9 cellular contexts compared by ENCODE assay signal in the genomic region with DNA sequence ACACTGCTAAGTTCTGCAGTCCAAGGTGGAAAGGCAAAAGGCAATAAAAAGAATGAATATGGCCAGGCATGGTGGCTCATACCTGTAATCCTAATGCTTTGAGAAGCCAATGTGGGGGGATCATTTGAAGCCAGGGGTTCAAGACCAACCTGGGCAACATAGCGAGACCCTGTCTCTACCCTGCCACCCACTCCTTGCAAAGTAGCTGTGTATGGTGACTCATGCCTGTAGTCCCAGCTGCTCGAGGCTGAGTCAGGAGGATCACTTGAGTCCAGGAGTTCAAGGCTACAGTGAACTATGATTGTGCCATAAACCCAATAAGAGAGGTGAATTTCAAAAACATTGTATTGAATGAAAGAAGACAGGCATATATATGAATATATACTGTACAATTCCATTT. TPM values are rescaled to one million over a fixed set of nuclear protein-coding genes. Genes with fewer than 3 reads are reported as not detected.
A peak's percentile ranks its signal among the peaks of the same experiment; 100 is the strongest.
DNase-seq lines count a peak whose midpoint lies in the region; ATAC-seq and TF ChIP-seq lines count a peak whose summit lies in the region.
"Had no signal": no experiment of that assay in that cellular context is flagged by ENCODE, and none has a peak within 500 bp of the region (broad histone marks: within the 10 kb centered on the region; RNA-seq: fewer than 3 reads in every experiment).

No MANE protein-coding gene starts in this region.

- RAD21 ChIA-PET in HCT116 (lab: Charles Lee; ENCODE audit: low non-redundant PET in 1 of 2, low total read pairs in 2 of 2, uncharacterized antibody in 2 of 2, unreplicated experiment in 2 of 2) = no interaction called here

- DNase-seq in HCT116 (ENCODE audit: low read depth, low spot score) (no peak), RWPE2 (ENCODE audit: low spot score) (no peak), GM19238 (ENCODE audit: insufficient read length, low spot score) (no peak), NCI-H2081 treated with DMSO at 0.1 percent for 48 hours (lab: John Stamatoyannopoulos, UW) (no peak), 8988T (no peak)
- no peak for DNase-seq in effector memory CD8-positive, alpha-beta T cell
- DNase-seq: heart right ventricle had no signal

- intact Hi-C loops in HCT116 (cut with micrococcal nuclease) = loop anchor here (5.0 kb wide), 2 partner anchors 183 to 328 kb away; no protein-coding TSS in a partner anchor

- TF ChIP-seq CTCF in HCT116 (IDR thresholded peaks at IDR 0.05 in 2 of 3, conservative IDR thresholded peaks at IDR 0.05 in 1 of 3; ENCODE audit: borderline replicate concordance in 1 of 3, insufficient read depth in 1 of 3, low read depth in 2 of 3, low read length in 2 of 3) (no peak), RWPE2 (IDR thresholded peaks at IDR 0.05; ENCODE audit: poor library complexity, severe bottlenecking) (no peak)

- H3K36me3 Mint-ChIP-seq in effector memory CD8-positive, alpha-beta T cell (ENCODE audit: insufficient read depth) = peaks cover 22% of the 10 kb centered on the region

- H2AFZ ChIP-seq in HCT116 (ENCODE audit: low read depth, low read length, poor library complexity, severe bottlenecking) = no peak overlapping the region

- H3K4me3 Mint-ChIP-seq in effector memory CD8-positive, alpha-beta T cell = peak overlapping the region; percentile 89 to 97

- no peaks in the 10 kb centered on the region for H3K9me2 ChIP-seq in HCT116 (ENCODE audit: insufficient read depth)

- H3K36me3 ChIP-seq in HCT116 (ENCODE audit: control insufficient read depth in 1 of 2, insufficient read depth in 2 of 2, low read length in 2 of 2) (no peaks in the 10 kb centered on the region), RWPE2 (ENCODE audit: low read depth) (peaks cover 13% of the 10 kb centered on the region; the same call in 1 of the 2 replicates), rectal smooth muscle tissue (ENCODE audit: control insufficient read depth, insufficient read depth, low read length) (no peaks in the 10 kb centered on the region)

- TF ChIP-seq RAD21 in HCT116 (IDR thresholded peaks at IDR 0.05; ENCODE audit: low read depth) = no peak

- peak overlapping the region in 1 of 2 donors; percentile 100 for H3K27ac Mint-ChIP-seq in effector memory CD8-positive, alpha-beta T cell

- no peak overlapping the region for H3K27ac ChIP-seq in HCT116 (ENCODE audit: low read depth, low read length)
- peak overlapping the region; percentile 93 for H3K27ac ChIP-seq in RWPE2 (ENCODE audit: poor library complexity, severe bottlenecking)
- no peak overlapping the region for H3K27ac ChIP-seq in rectal smooth muscle tissue (ENCODE audit: low read depth, low read length)

- H3K4me3 ChIP-seq in HCT116 (replicated peaks in 1 of 2; ENCODE audit: low read depth in 1 of 2, low read length in 2 of 2) = peak overlapping the region; percentile 10 to 90; a peak in 3 of 4 replicates
- H3K4me3 ChIP-seq in RWPE2 (ENCODE audit: severe bottlenecking) = no peak overlapping the region
- peak overlapping the region; percentile 19 for H3K4me3 ChIP-seq in rectal smooth muscle tissue (ENCODE audit: low read length)

- H3K27me3 ChIP-seq in HCT116 (ENCODE audit: insufficient read depth, low read length) (no peaks in the 10 kb centered on the region), RWPE2 (ENCODE audit: insufficient read depth, poor library complexity, severe bottlenecking) (no peaks in the 10 kb centered on the region), rectal smooth muscle tissue (ENCODE audit: control insufficient read depth, insufficient read depth, low read length) (no peaks in the 10 kb centered on the region)
- H3K27me3 ChIP-seq: heart right ventricle had no signal

- ATAC-seq in HCT116 = no peak
- no peak for ATAC-seq in RWPE2 (ENCODE audit: low read depth)
- ATAC-seq in effector memory CD8-positive, alpha-beta T cell (replicated peaks) = no peak
- ATAC-seq in HG02884 (IDR thresholded peaks at IDR 0.05; ENCODE audit: unreplicated experiment) = no peak
- ATAC-seq: heart right ventricle had no signal

- peaks cover 81% of the 10 kb centered on the region for H3K79me2 ChIP-seq in HCT116 (ENCODE audit: insufficient read depth, low read length)

- H3K4me1 ChIP-seq in HCT116 (ENCODE audit: control insufficient read depth in 1 of 2, insufficient read depth in 2 of 2, low read length in 2 of 2) (peaks cover 48 to 68% of the 10 kb centered on the region in 2 experiments), RWPE2 (ENCODE audit: insufficient read depth, poor library complexity, severe bottlenecking) (peaks cover 53% of the 10 kb centered on the region), rectal smooth muscle tissue (ENCODE audit: control insufficient read depth, insufficient read depth, low read length) (peaks cover 23% of the 10 kb centered on the region)

- peak overlapping the region; percentile 81 for H3K4me2 ChIP-seq in HCT116 (ENCODE audit: low read length)

- POLR2A ChIA-PET in HCT116 (lab: Charles Lee) = interaction anchor here (1.1 to 1.4 kb wide), 2 partner anchors 13 to 388 kb away, joined by 3 read pairs; no protein-coding TSS in a partner anchor

- H3K9me3 ChIP-seq in HCT116 (ENCODE audit: control insufficient read depth in 1 of 2, insufficient read depth in 1 of 2, low read depth in 1 of 2, low read length in 2 of 2) (no peaks in the 10 kb centered on the region), RWPE2 (ENCODE audit: severe bottlenecking) (no peaks in the 10 kb centered on the region)
- H3K9me3 ChIP-seq: heart right ventricle had no signal

- H3K9ac ChIP-seq in HCT116 (ENCODE audit: low read length) = 0 out of 2 replicates have a peak overlapping the region, but pooled peaks have one; percentile 18
- H3K9ac ChIP-seq in rectal smooth muscle tissue (ENCODE audit: low read length) = no peak overlapping the region

- TF ChIP-seq POLR2A in HCT116 (IDR thresholded peaks at IDR 0.05; ENCODE audit: borderline replicate concordance, extremely low read depth, insufficient read depth, insufficient read length) = no peak

- H3K4me1 Mint-ChIP-seq in effector memory CD8-positive, alpha-beta T cell (ENCODE audit: low read depth in 2 of 2) = peaks cover 69 to 80% of the 10 kb centered on the region in 2 donors

- CTCF ChIA-PET in HCT116 (lab: Charles Lee) = no interaction called here

- no peaks in the 10 kb centered on the region for H3K27me3 Mint-ChIP-seq in effector memory CD8-positive, alpha-beta T cell

- no peaks in the 10 kb centered on the region for H3K9me3 Mint-ChIP-seq in effector memory CD8-positive, alpha-beta T cell

- peaks cover 52% of the 10 kb centered on the region; the same call in 1 of the 2 replicates for H4K20me1 ChIP-seq in HCT116 (ENCODE audit: insufficient read depth)

- BruUV-seq in HCT116 (replicated peaks; lab: Mats Ljungman, UMichigan) = no TSS peak

TF ChIP-seq in HCT116, 20 proteins besides CTCF, POLR2A, EP300 and RAD21:
- TF ChIP-seq, protein P1, sequence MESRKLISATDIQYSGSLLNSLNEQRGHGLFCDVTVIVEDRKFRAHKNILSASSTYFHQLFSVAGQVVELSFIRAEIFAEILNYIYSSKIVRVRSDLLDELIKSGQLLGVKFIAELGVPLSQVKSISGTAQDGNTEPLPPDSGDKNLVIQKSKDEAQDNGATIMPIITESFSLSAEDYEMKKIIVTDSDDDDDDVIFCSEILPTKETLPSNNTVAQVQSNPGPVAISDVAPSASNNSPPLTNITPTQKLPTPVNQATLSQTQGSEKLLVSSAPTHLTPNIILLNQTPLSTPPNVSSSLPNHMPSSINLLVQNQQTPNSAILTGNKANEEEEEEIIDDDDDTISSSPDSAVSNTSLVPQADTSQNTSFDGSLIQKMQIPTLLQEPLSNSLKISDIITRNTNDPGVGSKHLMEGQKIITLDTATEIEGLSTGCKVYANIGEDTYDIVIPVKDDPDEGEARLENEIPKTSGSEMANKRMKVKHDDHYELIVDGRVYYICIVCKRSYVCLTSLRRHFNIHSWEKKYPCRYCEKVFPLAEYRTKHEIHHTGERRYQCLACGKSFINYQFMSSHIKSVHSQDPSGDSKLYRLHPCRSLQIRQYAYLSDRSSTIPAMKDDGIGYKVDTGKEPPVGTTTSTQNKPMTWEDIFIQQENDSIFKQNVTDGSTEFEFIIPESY (IDR thresholded peaks at IDR 0.05; ENCODE audit: extremely low read depth, insufficient replicate concordance, low read length) = no peak
- TF ChIP-seq POLR2AphosphoS5 (IDR thresholded peaks at IDR 0.05; ENCODE audit: low read depth, low read length) (no peak), CBX3 (IDR thresholded peaks at IDR 0.05; ENCODE audit: low read depth) (0 out of 2 replicates have a peak, but pooled peaks have one; percentile 30), FOSL1 (IDR thresholded peaks at IDR 0.05; ENCODE audit: low read depth) (peak; percentile 52), JUND (IDR thresholded peaks at IDR 0.05) (peak; percentile 44; the same call in 1 of the 2 replicates), EGR1 (IDR thresholded peaks at IDR 0.05; ENCODE audit: low read depth) (0 out of 2 replicates have a peak, but pooled peaks have one; percentile 43)

RNA-seq across cellular contexts. Expression of a gene that starts 2.4 kb away (rescaled TPM):
- 403 TPM for total RNA-seq in HCT116 (2021; ENCODE audit: unreplicated experiment)
- polyA plus RNA-seq in HCT116 (2012) = 450 and 510 TPM in 2 replicates

RNA-seq across cellular contexts. Expression of a gene that starts 16.8 kb away (rescaled TPM):
- 314 TPM for total RNA-seq in HCT116 (2021; ENCODE audit: unreplicated experiment)
- polyA plus RNA-seq in HCT116 (2012) = 288 and 353 TPM in 2 replicates

RNA-seq across cellular contexts. Expression of a gene that starts 44.6 kb away (rescaled TPM):
- 0.52 TPM for total RNA-seq in HCT116 (2021; ENCODE audit: unreplicated experiment)
- polyA plus RNA-seq in HCT116 (2012) = 0.22 and 0.27 TPM in 2 replicates
